ENCODE assay signal across 8 cellular contexts in the genomic region with DNA sequence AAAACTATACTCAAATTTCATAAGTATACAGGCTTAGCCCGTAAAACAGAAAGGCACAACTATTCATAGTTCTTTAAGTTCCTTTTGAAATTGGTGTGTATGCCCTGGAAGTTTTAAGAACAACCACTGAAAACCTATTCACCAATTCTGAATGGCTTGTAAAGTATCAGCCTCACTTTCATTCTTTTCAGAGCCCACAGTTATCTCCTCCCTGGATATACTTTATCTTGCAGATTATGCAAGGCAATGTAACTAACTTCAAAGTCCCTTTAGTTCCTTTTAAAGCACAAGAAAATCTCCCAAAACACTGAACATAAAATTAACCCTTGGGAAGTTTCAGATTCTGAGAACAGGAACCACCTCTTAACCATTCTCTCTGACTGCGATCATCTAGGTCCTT. TPM values are rescaled to one million over a fixed set of nuclear protein-coding genes. Genes with fewer than 3 reads are reported as not detected.
A peak's percentile ranks its signal among the peaks of the same experiment; 100 is the strongest.
DNase-seq lines count a peak whose midpoint lies in the region; ATAC-seq and TF ChIP-seq lines count a peak whose summit lies in the region.

No MANE protein-coding gene starts in this region.

- H3K36me3 ChIP-seq in GM06990 (ENCODE audit: control insufficient read depth, insufficient read depth, low read length) (no peaks in the 10 kb centered on the region), SJCRH30 (peaks cover 4% of the 10 kb centered on the region; the same call in 1 of the 2 replicates), fibroblast of lung (ENCODE audit: control insufficient read depth, insufficient read depth, low read length) (no peaks in the 10 kb centered on the region), psoas muscle (ENCODE audit: insufficient read depth in 1 of 2, low read depth in 1 of 2) (no peaks in the 10 kb centered on the region)

- H3K9me3 ChIP-seq in SJCRH30 (replicated peaks), result no peaks in the 10 kb centered on the region
- H3K9me3 ChIP-seq in fibroblast of lung (ENCODE audit: control insufficient read depth, insufficient read depth, low read depth, low read length), result no peaks in the 10 kb centered on the region
- H3K9me3 ChIP-seq in psoas muscle, result no peaks in the 10 kb centered on the region

- H3K4me1 ChIP-seq in SJCRH30 (no peaks in the 10 kb centered on the region; the same call in 1 of the 2 replicates), fibroblast of lung (ENCODE audit: control insufficient read depth, extremely low read depth, insufficient read depth, low read length) (peaks cover 2% of the 10 kb centered on the region), psoas muscle (peaks cover 22% of the 10 kb centered on the region)

- no peaks in the 10 kb centered on the region for H4K20me1 ChIP-seq in fibroblast of lung (ENCODE audit: control insufficient read depth, extremely low read depth, insufficient read depth, low read length)

- H3K79me2 ChIP-seq in fibroblast of lung (ENCODE audit: control insufficient read depth, insufficient read depth, low read length), result peaks cover 40% of the 10 kb centered on the region

- peak overlapping the region; percentile 87 for H3K4me2 ChIP-seq in fibroblast of lung (ENCODE audit: extremely low read depth, insufficient read depth, low read length)

- peak overlapping the region; percentile 88 for H3K4me3 ChIP-seq in GM06990 (replicated peaks; ENCODE audit: low read depth, low read length)
- H3K4me3 ChIP-seq in SJCRH30, result peak overlapping the region; percentile 94
- H3K4me3 ChIP-seq in fibroblast of lung (replicated peaks in 1 of 4; ENCODE audit: control extremely low read depth in 1 of 4, insufficient read depth in 1 of 4, low read depth in 3 of 4, low read length in 4 of 4), result peak overlapping the region; percentile 86 to 96 (median 92)
- H3K4me3 ChIP-seq in psoas muscle, result peak overlapping the region; percentile 89

- 28 to 40% (median 29%) methylated on average over 2 of the region's 2 CpGs for WGBS in psoas muscle, 3 donors

- DNase-seq in GM06990 (ENCODE audit: extremely low read depth, insufficient read length) (no peak), SJCRH30 (no peak), fibroblast of lung (ENCODE audit: low read depth in 2 of 2) (peak in 1 of 2 donors; percentile 25), psoas muscle (no peak), middle frontal gyrus (ENCODE audit: extremely low spot score, low spot score) (no peak), germinal center (ENCODE audit: low spot score) (no peak)
- DNase-seq in activated CD4-positive, CD25-positive, alpha-beta regulatory T cell treated with anti-CD3 and anti-CD28 coated beads, Interleukin-2, amount 50 U/mL, for 72 hours, result no peak

- ATAC-seq in psoas muscle, result no peak
- no peak for ATAC-seq in GM21515 (IDR thresholded peaks at IDR 0.05; ENCODE audit: unreplicated experiment)

- no peak overlapping the region for H3K9ac ChIP-seq in fibroblast of lung (ENCODE audit: insufficient read depth, low read length)

- no peaks in the 10 kb centered on the region for H3K27me3 ChIP-seq in GM06990 (replicated peaks; ENCODE audit: control insufficient read depth, insufficient read depth, low read length)
- no peaks in the 10 kb centered on the region for H3K27me3 ChIP-seq in SJCRH30
- H3K27me3 ChIP-seq in fibroblast of lung (ENCODE audit: control insufficient read depth, insufficient read depth, low read length), result no peaks in the 10 kb centered on the region
- no peaks in the 10 kb centered on the region for H3K27me3 ChIP-seq in psoas muscle (ENCODE audit: insufficient read depth in 3 of 3, low read length in 2 of 3)

- peak overlapping the region; percentile 34; the same call in 1 of the 2 replicates for H3K27ac ChIP-seq in SJCRH30
- H3K27ac ChIP-seq in fibroblast of lung (ENCODE audit: insufficient read depth, low read length), result no peak overlapping the region
- peak overlapping the region; percentile 89 for H3K27ac ChIP-seq in psoas muscle

- no peak overlapping the region for H2AFZ ChIP-seq in fibroblast of lung (ENCODE audit: low read length)

- TF ChIP-seq CTCF in GM06990 (IDR thresholded peaks at IDR 0.05; ENCODE audit: insufficient read depth, low read length, poor library complexity, severe bottlenecking), result no peak
- no peak for TF ChIP-seq CTCF in fibroblast of lung (conservative IDR thresholded peaks at IDR 0.05 in 1 of 2, IDR thresholded peaks at IDR 0.05 in 1 of 2; ENCODE audit: low read depth in 1 of 2, low read length in 2 of 2)
- TF ChIP-seq CTCF in psoas muscle (IDR thresholded peaks at IDR 0.05), result no peak

- intact Hi-C loops in psoas muscle (cut with DNase I), result no loop called here

RNA-seq across cellular contexts. Expression of a gene that starts 1.1 kb away (rescaled TPM):
- total RNA-seq in SJCRH30 (2014; rRNA removed; shearing (Covaris generic)), result 33.1 and 37.3 TPM in 2 replicates
- total RNA-seq in fibroblast of lung, result 13.4 and 13.7 TPM in 2 replicates
- polyA plus RNA-seq in fibroblast of lung, result 17.5 and 19.9 TPM in 2 replicates
- polyA plus RNA-seq in fibroblast of lung (2012), result 10.7 and 12.8 TPM in 2 replicates
- polyA minus RNA-seq in fibroblast of lung (ENCODE audit: low replicate concordance), result 7.7 and 8.5 TPM in 2 replicates
- 10 to 100 TPM; 28.1 to 41.4 (median 29.5) TPM for total RNA-seq in psoas muscle
- polyA plus RNA-seq in psoas muscle, result 10 to 100 TPM; 12.7 to 48.5 (median 27.6) TPM
